In genomic region chr9:93597871-93598646, GRCh38 we compare ENCODE assay signal across 21 cellular contexts. TPM values are rescaled to one million over a fixed set of nuclear protein-coding genes. Genes with fewer than 3 reads are reported as not detected.
DNase-seq lines count a peak whose midpoint lies in the region; ATAC-seq and TF ChIP-seq lines count a peak whose summit lies in the region.
"Had no signal": no experiment of that assay in that cellular context is flagged by ENCODE, and none has a peak within 500 bp of the region (broad histone marks: within the 10 kb centered on the region; RNA-seq: fewer than 3 reads in every experiment).

No MANE protein-coding gene starts in this region.

- H2AFZ ChIP-seq in mesenchymal stem cell (ENCODE audit: low read depth, low read length) = no peak overlapping the region

- no peak overlapping the region for H2BK12ac ChIP-seq in mesenchymal stem cell (ENCODE audit: low read length in 2 of 2)

- no peak overlapping the region for H2BK15ac ChIP-seq in mesenchymal stem cell (ENCODE audit: low read depth, poor library complexity, severe bottlenecking)

- H3K4me1 ChIP-seq in mesenchymal stem cell (ENCODE audit: control insufficient read depth, insufficient read depth, low read depth, low read length) (peaks cover 17% of the 10 kb centered on the region), tibial nerve (peaks cover 0 to 81% (median 20%) of the 10 kb centered on the region in 4 donors)
- H3K4me1 ChIP-seq: adrenal gland, right lobe of liver had no signal

- DNase-seq in DMS 273 (lab: John Stamatoyannopoulos, UW; ENCODE audit: unreplicated experiment) (peak; percentile 77), DMS 273 treated with DMSO at 0.1 percent for 48 hours (lab: John Stamatoyannopoulos, UW) (no peak), mesenchymal stem cell (no peak), tibial nerve (ENCODE audit: low spot score in 2 of 2) (no peak), NCI-H1105 (lab: John Stamatoyannopoulos, UW) (no peak)
- no peak for DNase-seq in CD4-positive, alpha-beta T cell
- DNase-seq in activated CD8-positive, alpha-beta memory T cell treated with anti-CD3 and anti-CD28 coated beads, Interleukin-2, amount 10 ng/mL, durations not matched to agents 7 days and 5 days = peak; percentile 37
- DNase-seq: activated B cell treated with CpG ODN at 0.5 μM for 24 hours; activated T-cell treated with anti-CD3 and anti-CD28 coated beads, Interleukin-2, amount 50 U/mL, for 1 hour; gastrocnemius medialis; NCI-H187 treated with DMSO at 0.1 percent for 48 hours; stimulated activated CD4-positive, alpha-beta T cell treated with anti-CD3 and anti-CD28 coated beads, Interleukin-4, amount 100 ng/mL, for 1 hour; SW 1271; thyroid gland had no signal

- H3K23ac ChIP-seq in mesenchymal stem cell (ENCODE audit: low read length in 2 of 2) = no peak overlapping the region

- H3K9me3 Mint-ChIP-seq in CD4-positive, alpha-beta T cell = no peaks in the 10 kb centered on the region
- H3K9me3 Mint-ChIP-seq in activated CD8-positive, alpha-beta memory T cell treated with anti-CD3 and anti-CD28 coated beads, Interleukin-2, amount 10 ng/mL, durations not matched to agents 7 days and 5 days (ENCODE audit: low read depth) = no peaks in the 10 kb centered on the region
- H3K9me3 Mint-ChIP-seq: activated B cell treated with CpG ODN at 0.5 μM for 24 hours had no signal

- H3K27me3 ChIP-seq in CD4-positive, alpha-beta T cell (ENCODE audit: control insufficient read depth, insufficient read depth, low read length) = no peaks in the 10 kb centered on the region
- no peaks in the 10 kb centered on the region for H3K27me3 ChIP-seq in mesenchymal stem cell (ENCODE audit: control insufficient read depth in 1 of 2, insufficient read depth in 1 of 2, low read length in 2 of 2)
- H3K27me3 ChIP-seq in tibial nerve = no peaks in the 10 kb centered on the region
- H3K27me3 ChIP-seq: adrenal gland, gastrocnemius medialis, neutrophil, Peyer's patch, right lobe of liver, thyroid gland had no signal

- H3K4me3 ChIP-seq in mesenchymal stem cell (ENCODE audit: insufficient read depth in 1 of 2, low read depth in 1 of 2, low read length in 2 of 2) (no peak overlapping the region), tibial nerve (no peak overlapping the region)
- H3K4me3 ChIP-seq: adrenal gland, gastrocnemius medialis, Peyer's patch, right lobe of liver, thyroid gland had no signal

- no peak overlapping the region for H3K9ac ChIP-seq in mesenchymal stem cell (ENCODE audit: low read length)

- H3K27me3 Mint-ChIP-seq in CD4-positive, alpha-beta T cell = no peaks in the 10 kb centered on the region
- H3K27me3 Mint-ChIP-seq in activated CD8-positive, alpha-beta memory T cell treated with anti-CD3 and anti-CD28 coated beads, Interleukin-2, amount 10 ng/mL, durations not matched to agents 7 days and 5 days = no peaks in the 10 kb centered on the region
- H3K27me3 Mint-ChIP-seq: activated B cell treated with CpG ODN at 0.5 μM for 24 hours had no signal

- H3K36me3 ChIP-seq in mesenchymal stem cell (ENCODE audit: control insufficient read depth in 1 of 2, insufficient read depth in 2 of 2, low read depth in 1 of 2, low read length in 2 of 2) = peaks cover 0 to 11% of the 10 kb centered on the region in 2 experiments
- H3K36me3 ChIP-seq in tibial nerve = no peaks in the 10 kb centered on the region
- H3K36me3 ChIP-seq: adrenal gland, gastrocnemius medialis, neutrophil, Peyer's patch, right lobe of liver, thyroid gland had no signal

- H3K4me2 ChIP-seq in mesenchymal stem cell (ENCODE audit: low read length, poor library complexity, severe bottlenecking) = no peak overlapping the region

- TF ChIP-seq EP300 in tibial nerve (IDR thresholded peaks at IDR 0.05) = no peak

- no peak for TF ChIP-seq CTCF in CD4-positive, alpha-beta T cell (IDR thresholded peaks at IDR 0.05)
- TF ChIP-seq CTCF in tibial nerve (IDR thresholded peaks at IDR 0.05) = no peak

- no peak overlapping the region for H3K27ac ChIP-seq in CD4-positive, alpha-beta T cell (ENCODE audit: low read depth, low read length)
- H3K27ac ChIP-seq in mesenchymal stem cell (ENCODE audit: low read length, poor library complexity, severe bottlenecking) (no peak overlapping the region), tibial nerve (peak overlapping the region in 2 of 4 donors; percentile 34 to 67)
- H3K27ac ChIP-seq: 22Rv1, neutrophil, right lobe of liver, thyroid gland had no signal

- no peak overlapping the region for H4K8ac ChIP-seq in mesenchymal stem cell (ENCODE audit: low read length)

- no peak overlapping the region for H3K4ac ChIP-seq in mesenchymal stem cell (ENCODE audit: low read depth in 1 of 2, low read length in 2 of 2)

- CTCF ChIA-PET in CD4-positive, alpha-beta T cell (lab: Charles Lee) = no interaction called here
- CTCF ChIA-PET in activated CD8-positive, alpha-beta memory T cell treated with anti-CD3 and anti-CD28 coated beads, Interleukin-2, amount 10 ng/mL, durations not matched to agents 7 days and 5 days (lab: Charles Lee) = interaction anchor here (1.2 kb wide), 1 partner anchor 17 kb away, joined by 3 read pairs; no protein-coding TSS in a partner anchor

- ATAC-seq in CD4-positive, alpha-beta T cell (ENCODE audit: poor library complexity) = no peak
- ATAC-seq in activated CD8-positive, alpha-beta memory T cell treated with anti-CD3 and anti-CD28 coated beads, Interleukin-2, amount 10 ng/mL, durations not matched to agents 7 days and 5 days = no peak
- ATAC-seq in GM21447 (IDR thresholded peaks at IDR 0.05; ENCODE audit: unreplicated experiment) = no peak
- ATAC-seq: gastrocnemius medialis, right lobe of liver had no signal

- 93% methylated on average over 15 of the region's 15 CpGs for WGBS in mesenchymal stem cell
- WGBS in tibial nerve, 2 donors = 70 to 85% methylated on average over 3 to 10 of the region's 15 CpGs

- H2BK5ac ChIP-seq in mesenchymal stem cell (ENCODE audit: low read depth, low read length, poor library complexity, severe bottlenecking) = no peak overlapping the region

- peaks cover 60% of the 10 kb centered on the region for H3K79me1 ChIP-seq in mesenchymal stem cell (replicated peaks; ENCODE audit: low read length, poor library complexity, severe bottlenecking)

- H2AK5ac ChIP-seq in mesenchymal stem cell (ENCODE audit: low read length, severe bottlenecking) = no peak overlapping the region

- no peak overlapping the region for H3K18ac ChIP-seq in mesenchymal stem cell (ENCODE audit: low read depth in 1 of 2, low read length in 2 of 2)

- H3K14ac ChIP-seq in mesenchymal stem cell (ENCODE audit: low read length in 2 of 2) = no peak overlapping the region

- POLR2A ChIA-PET in CD4-positive, alpha-beta T cell (lab: Charles Lee) = interaction anchor here (1.1 kb wide), 1 partner anchor 21 kb away, joined by 4 read pairs; no protein-coding TSS in a partner anchor

- H3K27ac Mint-ChIP-seq in CD4-positive, alpha-beta T cell = peak overlapping the region; percentile 83
- no peak overlapping the region for H3K27ac Mint-ChIP-seq in activated CD8-positive, alpha-beta memory T cell treated with anti-CD3 and anti-CD28 coated beads, Interleukin-2, amount 10 ng/mL, durations not matched to agents 7 days and 5 days
- H3K27ac Mint-ChIP-seq: activated B cell treated with CpG ODN at 0.5 μM for 24 hours had no signal

- H3K4me3 Mint-ChIP-seq in CD4-positive, alpha-beta T cell = no peak overlapping the region
- H3K4me3 Mint-ChIP-seq in activated CD8-positive, alpha-beta memory T cell treated with anti-CD3 and anti-CD28 coated beads, Interleukin-2, amount 10 ng/mL, durations not matched to agents 7 days and 5 days = no peak overlapping the region
- H3K4me3 Mint-ChIP-seq: activated B cell treated with CpG ODN at 0.5 μM for 24 hours, CD14-positive monocyte had no signal

- peaks cover 7% of the 10 kb centered on the region for H3K36me3 Mint-ChIP-seq in CD4-positive, alpha-beta T cell (ENCODE audit: low read depth)
- peaks cover 1% of the 10 kb centered on the region for H3K36me3 Mint-ChIP-seq in activated CD8-positive, alpha-beta memory T cell treated with anti-CD3 and anti-CD28 coated beads, Interleukin-2, amount 10 ng/mL, durations not matched to agents 7 days and 5 days

- H3K4me1 Mint-ChIP-seq in CD4-positive, alpha-beta T cell (ENCODE audit: low read depth) = peaks cover 80% of the 10 kb centered on the region
- peaks cover 27% of the 10 kb centered on the region for H3K4me1 Mint-ChIP-seq in activated CD8-positive, alpha-beta memory T cell treated with anti-CD3 and anti-CD28 coated beads, Interleukin-2, amount 10 ng/mL, durations not matched to agents 7 days and 5 days

- peak overlapping the region; percentile 15 for H4K91ac ChIP-seq in mesenchymal stem cell (ENCODE audit: low read length)

- no peaks in the 10 kb centered on the region for H3K9me3 ChIP-seq in CD4-positive, alpha-beta T cell (ENCODE audit: control insufficient read depth, low read length)
- H3K9me3 ChIP-seq in mesenchymal stem cell (ENCODE audit: control insufficient read depth, low read length) (no peaks in the 10 kb centered on the region), tibial nerve (no peaks in the 10 kb centered on the region)
- H3K9me3 ChIP-seq: adrenal gland, gastrocnemius medialis, neutrophil, Peyer's patch, right lobe of liver, thyroid gland had no signal

- H2BK120ac ChIP-seq in mesenchymal stem cell (ENCODE audit: low read depth, low read length) = no peak overlapping the region

- TF ChIP-seq POLR2A in tibial nerve (IDR thresholded peaks at IDR 0.05) = no peak

- intact Hi-C loops in CD4-positive, alpha-beta T cell (cut with DNase I, micrococcal nuclease) = no loop called here

RNA-seq across cellular contexts. Expression of gene PHF2, which starts 21.7 kb away (rescaled TPM):
- total RNA-seq in CD4-positive, alpha-beta T cell = 10 to 100 TPM; 27.3 to 28.8 TPM
- 10 to 100 TPM; 25.1 to 26.3 TPM for total RNA-seq in activated CD8-positive, alpha-beta memory T cell treated with anti-CD3 and anti-CD28 coated beads, Interleukin-2, amount 10 ng/mL, durations not matched to agents 7 days and 5 days
- polyA plus RNA-seq in mesenchymal stem cell (2013, experiment 1 of 2) = 13.5 TPM
- polyA plus RNA-seq in mesenchymal stem cell (2013, experiment 2 of 2) = 13.2 TPM
- total RNA-seq in tibial nerve = 10 to 100 TPM; 36.6 to 41.7 (median 38.6) TPM

Comparison
In these comparisons a context has a peak if more than half of its experiments do, and no peak if none do; other contexts are left out.
1. DNase-seq: peak in DMS 273 (single experiment) and activated CD8-positive, alpha-beta memory T cell treated with anti-CD3 and anti-CD28 coated beads, Interleukin-2, amount 10 ng/mL, durations not matched to agents 7 days and 5 days (single experiment); none in DMS 273 treated with DMSO at 0.1 percent for 48 hours (single experiment), CD4-positive, alpha-beta T cell (0 of 10), mesenchymal stem cell (single experiment), tibial nerve (0 of 2) and NCI-H1105 (single experiment).